23 cellular contexts compared by ENCODE assay signal in the genomic region with DNA sequence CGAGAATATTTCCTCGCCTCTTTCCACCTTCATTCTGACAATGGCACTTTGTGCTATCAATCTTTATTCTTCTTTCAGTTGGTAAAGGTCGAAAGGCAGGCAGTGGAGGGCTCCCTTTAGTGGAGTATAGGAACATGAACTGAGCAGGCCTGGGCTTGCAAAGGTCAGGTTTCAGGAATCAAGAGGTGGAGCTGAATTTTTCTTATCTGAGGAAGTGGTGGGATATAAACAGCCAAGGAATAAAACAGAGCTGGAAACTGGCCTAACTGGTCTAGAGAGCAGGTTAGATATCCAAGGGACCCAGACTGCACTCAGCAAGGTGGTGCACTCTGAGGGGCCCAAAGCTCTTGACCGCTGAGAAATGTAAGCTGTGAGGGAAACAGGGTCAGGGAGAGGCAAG.
DNase-seq lines count a peak whose midpoint lies in the region; ATAC-seq and TF ChIP-seq lines count a peak whose summit lies in the region.
"Had no signal": no experiment of that assay in that cellular context is flagged by ENCODE, and none has a peak within 500 bp of the region (broad histone marks: within the 10 kb centered on the region; RNA-seq: fewer than 3 reads in every experiment).

No MANE protein-coding gene starts in this region.

- peaks cover 2% of the 10 kb centered on the region for H3K4me1 ChIP-seq in foreskin keratinocyte
- H3K4me1 ChIP-seq: right lobe of liver had no signal

- H3K36me3 Mint-ChIP-seq in progenitor cell of endocrine pancreas (ENCODE audit: insufficient read depth): no peaks in the 10 kb centered on the region
- peaks cover 0 to 5% of the 10 kb centered on the region in 2 donors for H3K36me3 Mint-ChIP-seq in activated T-cell treated with anti-CD3 and anti-CD28 coated beads, Interleukin-2, amount 50 U/mL, for 72 hours (ENCODE audit: insufficient read depth in 2 of 2)
- H3K36me3 Mint-ChIP-seq: activated naive CD4-positive, alpha-beta T cell treated with anti-CD3 and anti-CD28 coated beads, Interleukin-2, amount 50 U/mL, for 72 hours; immature natural killer cell had no signal

- no peak overlapping the region for H3K4me3 Mint-ChIP-seq in progenitor cell of endocrine pancreas (ENCODE audit: low read depth)
- H3K4me3 Mint-ChIP-seq in activated T-cell treated with anti-CD3 and anti-CD28 coated beads, Interleukin-2, amount 50 U/mL, for 72 hours: no peak overlapping the region
- H3K4me3 Mint-ChIP-seq: CD14-positive monocyte, immature natural killer cell had no signal

- H3K27me3 Mint-ChIP-seq in progenitor cell of endocrine pancreas: no peaks in the 10 kb centered on the region
- H3K27me3 Mint-ChIP-seq in activated T-cell treated with anti-CD3 and anti-CD28 coated beads, Interleukin-2, amount 50 U/mL, for 72 hours (ENCODE audit: low read depth): no peaks in the 10 kb centered on the region

- H3K27ac Mint-ChIP-seq in progenitor cell of endocrine pancreas: peak overlapping the region; percentile 38
- H3K27ac Mint-ChIP-seq in activated T-cell treated with anti-CD3 and anti-CD28 coated beads, Interleukin-2, amount 50 U/mL, for 72 hours: no peak overlapping the region
- H3K27ac Mint-ChIP-seq: activated naive CD4-positive, alpha-beta T cell treated with anti-CD3 and anti-CD28 coated beads, Interleukin-2, amount 50 U/mL, for 72 hours; immature natural killer cell had no signal

- DNase-seq in HPDE6-E6E7 (ENCODE audit: extremely low spot score) (peak; percentile 22), RWPE1 (ENCODE audit: low spot score) (peak; percentile 27), foreskin keratinocyte (peak; percentile 26 to 60), progenitor cell of endocrine pancreas (ENCODE audit: low spot score, unreplicated experiment) (no peak), GF-D8 (lab: John Stamatoyannopoulos, UW) (no peak)
- DNase-seq in activated T-cell treated with anti-CD3 and anti-CD28 coated beads, Interleukin-2, amount 50 U/mL, for 72 hours: no peak
- DNase-seq: aorta; heart right ventricle; immature natural killer cell; MG63; NCI-H1436 treated with DMSO at 0.1 percent for 48 hours; NCI-H2171; NCI-H69; right lobe of liver; stimulated activated CD4-positive, alpha-beta T cell treated with anti-CD3 and anti-CD28 coated beads, Interleukin-4, amount 100 ng/mL, for 4 hours; stimulated activated naive CD4-positive, alpha-beta T cell; T-helper 2 cell had no signal

- no peaks in the 10 kb centered on the region for H3K27me3 ChIP-seq in foreskin keratinocyte
- H3K27me3 ChIP-seq: heart right ventricle, MG63, right lobe of liver had no signal

- TF ChIP-seq CTCF in RWPE1 (conservative IDR thresholded peaks at IDR 0.05; ENCODE audit: low read depth) (no peak), foreskin keratinocyte (conservative IDR thresholded peaks at IDR 0.05) (peak; percentile 25), progenitor cell of endocrine pancreas (IDR thresholded peaks at IDR 0.05; ENCODE audit: unreplicated experiment) (no peak)

- POLR2A ChIA-PET in RWPE1 (lab: Yijun Ruan, JAX; ENCODE audit: low non-redundant PET): no interaction called here

- CTCF ChIA-PET in RWPE1 (lab: Yijun Ruan, JAX): interaction anchor here (1.6 kb wide), 1 partner anchor 10 kb away, joined by 5 read pairs; no protein-coding TSS in a partner anchor

- no peaks in the 10 kb centered on the region for H3K9me3 Mint-ChIP-seq in progenitor cell of endocrine pancreas (ENCODE audit: low read depth)
- peaks cover 0 to 2% of the 10 kb centered on the region in 2 donors for H3K9me3 Mint-ChIP-seq in activated T-cell treated with anti-CD3 and anti-CD28 coated beads, Interleukin-2, amount 50 U/mL, for 72 hours

- H3K4me1 Mint-ChIP-seq in progenitor cell of endocrine pancreas (ENCODE audit: low read depth): peaks cover 12% of the 10 kb centered on the region
- H3K4me1 Mint-ChIP-seq in activated T-cell treated with anti-CD3 and anti-CD28 coated beads, Interleukin-2, amount 50 U/mL, for 72 hours (ENCODE audit: low read depth): no peaks in the 10 kb centered on the region
- H3K4me1 Mint-ChIP-seq: immature natural killer cell had no signal

- ATAC-seq in foreskin keratinocyte: peak; percentile 73
- ATAC-seq in GM18517 (IDR thresholded peaks at IDR 0.05; ENCODE audit: unreplicated experiment): no peak
- ATAC-seq in activated T-cell treated with anti-CD3 and anti-CD28 coated beads, Interleukin-2, amount 50 U/mL, for 72 hours (replicated peaks in 1 of 2): no peak
- ATAC-seq: activated naive CD4-positive, alpha-beta T cell treated with anti-CD3 and anti-CD28 coated beads, Interleukin-2, amount 50 U/mL, for 72 hours; K562; right lobe of liver had no signal

- H3K27ac ChIP-seq in RWPE1 (no peak overlapping the region), foreskin keratinocyte (no peak overlapping the region)
- H3K27ac ChIP-seq: heart right ventricle, right lobe of liver, SK-N-MC, thoracic aorta had no signal

Comparison
In these comparisons a context has a peak if more than half of its experiments do, and no peak if none do; other contexts are left out.
1. DNase-seq: peak in HPDE6-E6E7 (single experiment), RWPE1 (single experiment) and foreskin keratinocyte (2 of 2); none in progenitor cell of endocrine pancreas (single experiment), GF-D8 (single experiment) and activated T-cell treated with anti-CD3 and anti-CD28 coated beads, Interleukin-2, amount 50 U/mL, for 72 hours (0 of 2).